ENCODE assay signal across 18 cellular contexts in genomic region chr10:102392306-102392705, GRCh38. TPM values are rescaled to one million over a fixed set of nuclear protein-coding genes. Genes with fewer than 3 reads are reported as not detected.
DNase-seq lines count a peak whose midpoint lies in the region; ATAC-seq and TF ChIP-seq lines count a peak whose summit lies in the region.
"Had no signal": no experiment of that assay in that cellular context is flagged by ENCODE, and none has a peak within 500 bp of the region (broad histone marks: within the 10 kb centered on the region; RNA-seq: fewer than 3 reads in every experiment).

No MANE protein-coding gene starts in this region.

- POLR2A ChIA-PET in MCF 10A (lab: Yijun Ruan, JAX) = interaction anchor here (0.9 to 5.4 kb wide), 3 partner anchors 30 to 223 kb away, joined by 3 to 96 read pairs (median 34); partner anchors contain the start of genes C10orf95 and FBXL15

- no peak overlapping the region for H3K4me2 ChIP-seq in mammary epithelial cell (ENCODE audit: insufficient read depth, low read depth, low read length)

- H3K4me3 ChIP-seq in mammary epithelial cell (replicated peaks in 1 of 3; ENCODE audit: insufficient read depth in 1 of 3, low read depth in 2 of 3, low read length in 3 of 3) (no peak overlapping the region), HUES64 (ENCODE audit: low read length) (no peak overlapping the region), HAP-1 (no peak overlapping the region)
- H3K4me3 ChIP-seq: SJCRH30 had no signal

- H3K4me1 ChIP-seq in mammary epithelial cell (ENCODE audit: insufficient read depth, low read length) (peaks cover 18% of the 10 kb centered on the region), HUES64 (ENCODE audit: insufficient read depth, low read length) (peaks cover 14% of the 10 kb centered on the region; the same call in 1 of the 2 replicates), HAP-1 (peaks cover 26% of the 10 kb centered on the region)

- no peak for TF ChIP-seq CTCF in MCF 10A (IDR thresholded peaks at IDR 0.05; ENCODE audit: unreplicated experiment)
- TF ChIP-seq CTCF in mammary epithelial cell (conservative IDR thresholded peaks at IDR 0.05 in 1 of 2, IDR thresholded peaks at IDR 0.05 in 1 of 2; ENCODE audit: extremely low read depth in 1 of 2, insufficient read depth in 1 of 2, low read depth in 1 of 2, low read length in 2 of 2) = no peak
- TF ChIP-seq CTCF in mesothelial cell of epicardium (IDR thresholded peaks at IDR 0.05; ENCODE audit: unreplicated experiment) = no peak

- H3K27ac ChIP-seq in mammary epithelial cell (ENCODE audit: insufficient read depth, low read depth, low read length) (no peak overlapping the region), HUES64 (ENCODE audit: low read depth, low read length) (no peak overlapping the region; the same call in 1 of the 2 replicates)
- H3K27ac ChIP-seq: SJCRH30 had no signal

- no peak overlapping the region for H2AFZ ChIP-seq in mammary epithelial cell (ENCODE audit: low read depth, low read length)

- H3K4me3 Mint-ChIP-seq in MCF 10A (ENCODE audit: unreplicated experiment) = peak overlapping the region; percentile 61
- H3K4me3 Mint-ChIP-seq in mesothelial cell of epicardium = no peak overlapping the region
- H3K4me3 Mint-ChIP-seq in stimulated activated naive B cell treated with anti-CD40 and anti-IgM and Interleukin-4, amounts not matched to agents 10 μg/mL and 1 μg/mL and 100 μg/mL, for 72 hours = no peak overlapping the region

- dilution Hi-C loops in mammary epithelial cell (cut with HindIII; ENCODE audit: low sequenced_read_pairs) = no loop called here

- H3K27me3 Mint-ChIP-seq in MCF 10A (ENCODE audit: insufficient read depth, unreplicated experiment) (no peaks in the 10 kb centered on the region), mesothelial cell of epicardium (ENCODE audit: low read depth) (no peaks in the 10 kb centered on the region)
- no peaks in the 10 kb centered on the region for H3K27me3 Mint-ChIP-seq in stimulated activated naive B cell treated with anti-CD40 and anti-IgM and Interleukin-4, amounts not matched to agents 10 μg/mL and 1 μg/mL and 100 μg/mL, for 72 hours
- H3K27me3 Mint-ChIP-seq: B cell had no signal

- CTCF ChIA-PET in MCF 10A (lab: Yijun Ruan, JAX) = interaction anchor here (0.6 to 10.5 kb wide), 7 partner anchors 8 to 219 kb away, joined by 3 to 137 read pairs (median 6); partner anchors contain the start of gene FBXL15
- CTCF ChIA-PET in mammary epithelial cell (lab: Charles Lee; ENCODE audit: low non-redundant PET) = no interaction called here

- peaks cover 14% of the 10 kb centered on the region for H3K79me2 ChIP-seq in mammary epithelial cell (ENCODE audit: insufficient read depth, low read length)

- H4K20me1 ChIP-seq in mammary epithelial cell (ENCODE audit: insufficient read depth, low read length) = no peaks in the 10 kb centered on the region

- DNase-seq in MCF 10A (ENCODE audit: unreplicated experiment) (no peak), mammary epithelial cell (no peak), mesothelial cell of epicardium (ENCODE audit: low spot score in 2 of 2, unreplicated experiment in 2 of 2) (no peak), HAP-1 (ENCODE audit: low spot score in 2 of 2) (no peak), inferior parietal cortex (ENCODE audit: extremely low spot score) (no peak)
- DNase-seq in stimulated activated naive B cell treated with anti-CD40 and anti-IgM and Interleukin-4, amounts not matched to agents 10 μg/mL and 1 μg/mL and 100 μg/mL, for 72 hours = no peak
- DNase-seq: GDM1, IMR-90, Karpas-422, NCI-H1105, NCI-H1694, NCI-H510A treated with DMSO at 0.1 percent for 48 hours, NCI-H82, PC-3, SJCRH30 had no signal

- no peak overlapping the region for H3K9ac ChIP-seq in mammary epithelial cell (ENCODE audit: insufficient read depth, low read length)
- H3K9ac ChIP-seq in HUES64 (ENCODE audit: low read depth, low read length) = 0 out of 2 replicates have a peak overlapping the region, but pooled peaks have one; percentile 18

- no TSS peak for BruUV-seq in MCF 10A (replicated peaks; lab: Mats Ljungman, UMichigan)
- no TSS peak for BruUV-seq in mammary epithelial cell (replicated peaks; lab: Mats Ljungman, UMichigan)

- no peaks in the 10 kb centered on the region for H3K27me3 ChIP-seq in mammary epithelial cell (ENCODE audit: insufficient read depth, low read length)
- peaks cover 46% of the 10 kb centered on the region for H3K27me3 ChIP-seq in HUES64 (ENCODE audit: insufficient read depth, low read length)
- H3K27me3 ChIP-seq in HAP-1 (ENCODE audit: low read depth) = no peaks in the 10 kb centered on the region
- H3K27me3 ChIP-seq: SJCRH30 had no signal

- ATAC-seq in stimulated activated naive B cell treated with anti-CD40 and anti-IgM and Interleukin-4, amounts not matched to agents 10 μg/mL and 1 μg/mL and 100 μg/mL, for 72 hours (replicated peaks) = no peak
- ATAC-seq in GM21381 (IDR thresholded peaks at IDR 0.05; ENCODE audit: unreplicated experiment) = no peak
- ATAC-seq: PC-3 had no signal

- H3K36me3 Mint-ChIP-seq in MCF 10A (ENCODE audit: insufficient read depth, unreplicated experiment) (peaks cover 9% of the 10 kb centered on the region), mesothelial cell of epicardium (no peaks in the 10 kb centered on the region)
- peaks cover 17 to 27% of the 10 kb centered on the region in 2 donors for H3K36me3 Mint-ChIP-seq in stimulated activated naive B cell treated with anti-CD40 and anti-IgM and Interleukin-4, amounts not matched to agents 10 μg/mL and 1 μg/mL and 100 μg/mL, for 72 hours

- in situ Hi-C loops in mammary epithelial cell (cut with MboI; ENCODE audit: low sequenced_read_pairs in 2 of 2) (loop anchor here in 1 of 2 donors (5.0 kb wide), 1 partner anchor 85 kb away; no protein-coding TSS in a partner anchor), HAP-1 (cut with MboI; ENCODE audit: low sequenced_read_pairs) (no loop called here)

- H3K27ac Mint-ChIP-seq in MCF 10A (ENCODE audit: low read depth, unreplicated experiment) = no peak overlapping the region
- peak overlapping the region; percentile 31 for H3K27ac Mint-ChIP-seq in mesothelial cell of epicardium
- peak overlapping the region; percentile 49 for H3K27ac Mint-ChIP-seq in stimulated activated naive B cell treated with anti-CD40 and anti-IgM and Interleukin-4, amounts not matched to agents 10 μg/mL and 1 μg/mL and 100 μg/mL, for 72 hours

- no peaks in the 10 kb centered on the region for H3K4me1 Mint-ChIP-seq in MCF 10A (ENCODE audit: insufficient read depth, unreplicated experiment)
- peaks cover 25% of the 10 kb centered on the region for H3K4me1 Mint-ChIP-seq in mesothelial cell of epicardium
- H3K4me1 Mint-ChIP-seq in stimulated activated naive B cell treated with anti-CD40 and anti-IgM and Interleukin-4, amounts not matched to agents 10 μg/mL and 1 μg/mL and 100 μg/mL, for 72 hours = peaks cover 25 to 26% of the 10 kb centered on the region in 2 donors

- intact Hi-C loops in MCF 10A (cut with micrococcal nuclease) (no loop called here), mammary epithelial cell (cut with micrococcal nuclease) (no loop called here)

- H3K9me3 ChIP-seq in mammary epithelial cell (replicated peaks; ENCODE audit: insufficient read depth, low read length) (no peaks in the 10 kb centered on the region), HUES64 (ENCODE audit: insufficient read depth, low read depth, low read length) (no peaks in the 10 kb centered on the region), HAP-1 (no peaks in the 10 kb centered on the region)
- H3K9me3 ChIP-seq: SJCRH30 had no signal

- 63% methylated on average over 5 of the region's 5 CpGs for WGBS in mammary epithelial cell (ENCODE audit: low coverage, missing lambda C conversion rate)
- WGBS in HUES64 = 75% methylated on average over 5 of the region's 5 CpGs

- no peaks in the 10 kb centered on the region for H3K9me3 Mint-ChIP-seq in MCF 10A (ENCODE audit: unreplicated experiment)
- no peaks in the 10 kb centered on the region for H3K9me3 Mint-ChIP-seq in mesothelial cell of epicardium
- H3K9me3 Mint-ChIP-seq in stimulated activated naive B cell treated with anti-CD40 and anti-IgM and Interleukin-4, amounts not matched to agents 10 μg/mL and 1 μg/mL and 100 μg/mL, for 72 hours = no peaks in the 10 kb centered on the region

- H3K36me3 ChIP-seq in mammary epithelial cell (ENCODE audit: insufficient read depth, low read length) = no peaks in the 10 kb centered on the region
- no peaks in the 10 kb centered on the region for H3K36me3 ChIP-seq in HUES64 (ENCODE audit: insufficient read depth, low read length)
- H3K36me3 ChIP-seq in HAP-1 (replicated peaks) = 0 out of 2 replicates have a peak, but pooled peaks cover 7% of the 10 kb centered on the region
- H3K36me3 ChIP-seq: SJCRH30 had no signal

RNA-seq across cellular contexts. Expression of gene NFKB2, which starts 3.2 kb away (rescaled TPM):
- 60.9 and 76.2 TPM in 2 replicates for total RNA-seq in MCF 10A (2022)
- total RNA-seq in mammary epithelial cell = 10 to 100 TPM; 12.3 to 73.5 TPM
- 16.8 TPM for polyA plus RNA-seq in mammary epithelial cell
- 10.5 TPM for polyA minus RNA-seq in mammary epithelial cell
- 11.4 TPM for polyA plus RNA-seq in HUES64 (2013, experiment 1 of 2)
- 16.7 TPM for polyA plus RNA-seq in HUES64 (2013, experiment 2 of 2)
- total RNA-seq in mesothelial cell of epicardium = 51.7 to 56.6 TPM (median 55.8 TPM) in 3 replicates

RNA-seq across cellular contexts. Expression of gene PSD, which starts 26.3 kb away (rescaled TPM):
- 0.66 and 0.75 TPM in 2 replicates for total RNA-seq in MCF 10A (2022)
- under 1 TPM; 0.50 to 0.82 TPM for total RNA-seq in mammary epithelial cell
- 0.16 TPM for polyA plus RNA-seq in mammary epithelial cell
- polyA minus RNA-seq in mammary epithelial cell = not detected
- 3.9 TPM for polyA plus RNA-seq in HUES64 (2013, experiment 1 of 2)
- polyA plus RNA-seq in HUES64 (2013, experiment 2 of 2) = 9.3 TPM
- 12.4 to 14.3 TPM (median 13.4 TPM) in 3 replicates for total RNA-seq in mesothelial cell of epicardium

RNA-seq across cellular contexts. Expression of gene FBXL15, which starts 28.3 kb away (rescaled TPM):
- total RNA-seq in MCF 10A (2022) = 11.1 and 11.3 TPM in 2 replicates
- 1 to 10 TPM; 5.0 to 7.0 TPM for total RNA-seq in mammary epithelial cell
- 6.5 TPM for polyA plus RNA-seq in mammary epithelial cell
- 0.41 TPM for polyA minus RNA-seq in mammary epithelial cell
- 9.0 TPM for polyA plus RNA-seq in HUES64 (2013, experiment 1 of 2)
- polyA plus RNA-seq in HUES64 (2013, experiment 2 of 2) = 7.9 TPM
- total RNA-seq in mesothelial cell of epicardium = 9.4 to 11.7 TPM (median 10.1 TPM) in 3 replicates

RNA-seq across cellular contexts. Expression of gene CUEDC2, which starts 40.1 kb away (rescaled TPM):
- total RNA-seq in MCF 10A (2022) (55.0 and 64.5 TPM in 2 replicates), mammary epithelial cell (10 to 100 TPM; 32.0 to 49.5 TPM), mesothelial cell of epicardium (75.0 to 80.5 TPM (median 75.6 TPM) in 3 replicates)
- polyA plus RNA-seq in mammary epithelial cell = 68.1 TPM
- 14.6 TPM for polyA minus RNA-seq in mammary epithelial cell
- 42.7 TPM for polyA plus RNA-seq in HUES64 (2013, experiment 1 of 2)
- 56.5 TPM for polyA plus RNA-seq in HUES64 (2013, experiment 2 of 2)

RNA-seq across cellular contexts. Expression of gene C10orf95, which starts 59.0 kb away (rescaled TPM):
- 0.49 and 0.63 TPM in 2 replicates for total RNA-seq in MCF 10A (2022)
- total RNA-seq in mammary epithelial cell = 1 to 10 TPM; 1.5 to 2.0 TPM
- 1.2 TPM for polyA plus RNA-seq in mammary epithelial cell
- polyA minus RNA-seq in mammary epithelial cell = not detected
- 0.15 TPM for polyA plus RNA-seq in HUES64 (2013, experiment 1 of 2)
- polyA plus RNA-seq in HUES64 (2013, experiment 2 of 2) = 0.44 TPM
- not detected in 3 replicates for total RNA-seq in mesothelial cell of epicardium
- total RNA-seq: IMR-90 had no signal
- polyA plus RNA-seq: IMR-90 had no signal
